In the genomic region with DNA sequence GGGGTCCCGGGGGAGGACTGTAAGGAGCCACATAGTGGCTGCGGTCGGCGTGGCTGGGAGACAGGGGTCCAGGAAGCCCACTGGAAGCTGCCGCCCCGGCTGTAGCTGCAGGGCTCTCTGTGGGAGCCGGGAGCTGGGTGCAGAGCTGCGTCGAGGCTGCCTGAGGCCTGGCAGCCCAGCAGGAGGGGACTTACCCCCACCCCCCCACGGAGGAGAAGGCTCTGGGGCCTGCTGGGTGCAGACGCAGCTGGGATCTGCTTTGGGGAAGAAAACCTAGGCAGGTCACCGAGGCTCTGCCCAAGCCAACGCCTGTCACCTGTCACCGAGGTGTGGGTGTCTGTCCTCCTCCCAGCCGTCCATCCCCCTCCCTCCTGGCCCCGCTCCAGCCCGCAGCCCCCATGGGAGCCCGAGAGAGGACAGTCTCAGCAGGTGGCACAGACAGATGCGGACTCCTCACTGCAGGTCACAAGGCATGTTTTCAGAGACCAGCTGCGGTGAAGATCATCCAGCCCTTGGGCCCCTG, we compare ENCODE assay signal across 8 cellular contexts. TPM values are rescaled to one million over a fixed set of nuclear protein-coding genes. Genes with fewer than 3 reads are reported as not detected.
DNase-seq lines count a peak whose midpoint lies in the region; ATAC-seq and TF ChIP-seq lines count a peak whose summit lies in the region.

No MANE protein-coding gene starts in this region.

- H3K4me1 Mint-ChIP-seq in activated naive CD8-positive, alpha-beta T cell treated with anti-CD3 and anti-CD28 coated beads, Interleukin-2, amount 10 ng/mL, durations not matched to agents 7 days and 5 days: peaks cover 15% of the 10 kb centered on the region
- H3K4me1 Mint-ChIP-seq in neural crest cell: peaks cover 36% of the 10 kb centered on the region

- H3K27me3 Mint-ChIP-seq in activated naive CD8-positive, alpha-beta T cell treated with anti-CD3 and anti-CD28 coated beads, Interleukin-2, amount 10 ng/mL, durations not matched to agents 7 days and 5 days: no peaks in the 10 kb centered on the region
- no peaks in the 10 kb centered on the region for H3K27me3 Mint-ChIP-seq in neural crest cell (ENCODE audit: low read depth)

- POLR2A ChIA-PET in activated naive CD8-positive, alpha-beta T cell treated with anti-CD3 and anti-CD28 coated beads, Interleukin-2, amount 10 ng/mL, durations not matched to agents 7 days and 5 days (lab: Charles Lee): interaction anchor here (1.0 to 5.6 kb wide), 6 partner anchors 12 to 25 kb away, joined by 3 to 38 read pairs (median 4); a partner anchor contains a TSS

- TF ChIP-seq CTCF in neural crest cell (conservative IDR thresholded peaks at IDR 0.05): no peak

- H3K4me3 Mint-ChIP-seq in activated naive CD8-positive, alpha-beta T cell treated with anti-CD3 and anti-CD28 coated beads, Interleukin-2, amount 10 ng/mL, durations not matched to agents 7 days and 5 days: peak overlapping the region; percentile 10
- peak overlapping the region; percentile 44 for H3K4me3 Mint-ChIP-seq in neural crest cell

- DNase-seq in DMS53 (lab: John Stamatoyannopoulos, UW): peak; percentile 26
- no peak for DNase-seq in DMS53 treated with DMSO at 0.1 percent for 48 hours (lab: John Stamatoyannopoulos, UW; ENCODE audit: unreplicated experiment)
- no peak for DNase-seq in activated naive CD8-positive, alpha-beta T cell treated with anti-CD3 and anti-CD28 coated beads, Interleukin-2, amount 10 ng/mL, durations not matched to agents 7 days and 5 days
- DNase-seq in neural crest cell (ENCODE audit: low read depth, low spot score): no peak
- DNase-seq in NCI-H2227 (lab: John Stamatoyannopoulos, UW; ENCODE audit: unreplicated experiment): no peak
- no peak for DNase-seq in left lobe of liver (ENCODE audit: low spot score)

- H3K27ac Mint-ChIP-seq in activated naive CD8-positive, alpha-beta T cell treated with anti-CD3 and anti-CD28 coated beads, Interleukin-2, amount 10 ng/mL, durations not matched to agents 7 days and 5 days: peak overlapping the region; percentile 81
- H3K27ac Mint-ChIP-seq in neural crest cell (ENCODE audit: unreplicated experiment): peak overlapping the region; percentile 50

- H3K9me3 Mint-ChIP-seq in activated naive CD8-positive, alpha-beta T cell treated with anti-CD3 and anti-CD28 coated beads, Interleukin-2, amount 10 ng/mL, durations not matched to agents 7 days and 5 days: no peaks in the 10 kb centered on the region
- no peaks in the 10 kb centered on the region for H3K9me3 Mint-ChIP-seq in neural crest cell

- no peaks in the 10 kb centered on the region for H3K36me3 Mint-ChIP-seq in activated naive CD8-positive, alpha-beta T cell treated with anti-CD3 and anti-CD28 coated beads, Interleukin-2, amount 10 ng/mL, durations not matched to agents 7 days and 5 days
- H3K36me3 Mint-ChIP-seq in neural crest cell (ENCODE audit: low read depth): no peaks in the 10 kb centered on the region

- ATAC-seq in HG03342 (IDR thresholded peaks at IDR 0.05; ENCODE audit: unreplicated experiment) (peak; percentile 38), left lobe of liver (no peak), GM21528 (IDR thresholded peaks at IDR 0.05; ENCODE audit: low FRiP score, unreplicated experiment) (no peak)
- no peak for ATAC-seq in activated naive CD8-positive, alpha-beta T cell treated with anti-CD3 and anti-CD28 coated beads, Interleukin-2, amount 10 ng/mL, durations not matched to agents 7 days and 5 days (ENCODE audit: low read depth)

RNA-seq across cellular contexts. Expression of a gene that starts 25.2 kb away (rescaled TPM):
- 10 to 100 TPM; 16.6 to 17.1 TPM for total RNA-seq in activated naive CD8-positive, alpha-beta T cell treated with anti-CD3 and anti-CD28 coated beads, Interleukin-2, amount 10 ng/mL, durations not matched to agents 7 days and 5 days
- total RNA-seq in neural crest cell: 14.2 and 15.3 TPM in 2 replicates
- 5.8 TPM for total RNA-seq in left lobe of liver
